Comparison of ENCODE assay signal across 20 cellular contexts in genomic region chr2:187529248-187529976, GRCh38. TPM values are rescaled to one million over a fixed set of nuclear protein-coding genes. Genes with fewer than 3 reads are reported as not detected.
"Had no signal": no experiment of that assay in that cellular context is flagged by ENCODE, and none has a peak within 500 bp of the region (broad histone marks: within the 10 kb centered on the region; RNA-seq: fewer than 3 reads in every experiment).

No MANE protein-coding gene starts in this region.

- ATAC-seq: activated CD4-positive, alpha-beta T cell treated with anti-CD3 and anti-CD28 coated beads for 36 hours; gastroesophageal sphincter; heart left ventricle; naive thymus-derived CD4-positive, alpha-beta T cell had no signal

- H3K27me3 ChIP-seq: esophagus muscularis mucosa, gastroesophageal sphincter, heart left ventricle, thyroid gland had no signal

- H3K9me3 ChIP-seq: esophagus muscularis mucosa, thyroid gland had no signal

- H3K27ac ChIP-seq: esophagus muscularis mucosa, gastroesophageal sphincter, heart left ventricle, thyroid gland, WERI-Rb-1 had no signal

- FAIRE-seq: astrocyte, bronchial epithelial cell, endothelial cell of umbilical vein, urothelium cell line had no signal

- H3K4me1 ChIP-seq: esophagus muscularis mucosa, gastroesophageal sphincter had no signal

- DNase-seq: activated CD4-positive, alpha-beta T cell treated with anti-CD3 and anti-CD28 coated beads for 36 hours; activated CD4-positive, alpha-beta T cell treated with anti-CD3 and anti-CD28 coated beads, Interleukin-2, amount 50 U/mL, for 48 hours; activated gamma-delta T cell; cerebellar nuclear complex; effector CD8-positive, alpha-beta T cell; heart left ventricle; left ventricle myocardium inferior; naive thymus-derived CD4-positive, alpha-beta T cell; stimulated activated CD4-positive, alpha-beta T cell treated with anti-CD3 and anti-CD28 coated beads, Interleukin-12 subunit alpha, Interleukin-12 subunit beta, amount 100 ng/mL, for 4 hours; stimulated activated CD4-positive, alpha-beta T cell treated with anti-CD3 and anti-CD28 coated beads, Interleukin-1b, Interleukin-23, amount 100 ng/mL, for 48 hours; stimulated activated CD8-positive, alpha-beta memory T cell treated with anti-CD3 and anti-CD28 coated beads, Interleukin-4, amount 100 ng/mL, for 48 hours; stimulated activated naive CD4-positive, alpha-beta T cell treated with Interleukin-2 at 50 U/mL for 16 hours; thyroid gland; WERI-Rb-1 had no signal

- H3K36me3 ChIP-seq: esophagus muscularis mucosa, gastroesophageal sphincter, thyroid gland, WERI-Rb-1 had no signal

- H3K4me3 ChIP-seq: esophagus muscularis mucosa, gastroesophageal sphincter, heart left ventricle, left ventricle myocardium inferior, thyroid gland had no signal

RNA-seq across cellular contexts. Expression of gene TFPI, which starts 24.8 kb away (rescaled TPM):
- polyA plus RNA-seq: naive thymus-derived CD4-positive, alpha-beta T cell had no signal
